In genomic region chr10:21843645-21844044, GRCh38 we compare ENCODE assay signal across 20 cellular contexts.
DNase-seq lines count a peak whose midpoint lies in the region; ATAC-seq and TF ChIP-seq lines count a peak whose summit lies in the region.
"Had no signal": no experiment of that assay in that cellular context is flagged by ENCODE, and none has a peak within 500 bp of the region (broad histone marks: within the 10 kb centered on the region; RNA-seq: fewer than 3 reads in every experiment).

No MANE protein-coding gene starts in this region.

- no peaks in the 10 kb centered on the region for H3K27me3 Mint-ChIP-seq in activated T-cell treated with anti-CD3 and anti-CD28 coated beads, Interleukin-2, amount 50 U/mL, for 24 hours
- peaks cover 0 to 4% (median 0%) of the 10 kb centered on the region in 3 donors for H3K27me3 Mint-ChIP-seq in immature natural killer cell (ENCODE audit: low read depth in 3 of 3)
- H3K27me3 Mint-ChIP-seq: B cell; CD4-positive, alpha-beta T cell had no signal

- H3K4me1 ChIP-seq in mammary epithelial cell (ENCODE audit: insufficient read depth, low read length) = no peaks in the 10 kb centered on the region
- no peaks in the 10 kb centered on the region for H3K4me1 ChIP-seq in breast epithelium
- H3K4me1 ChIP-seq: A549; BLaER1 treated with 17β-estradiol and CSF1 and Interleukin-3, amounts not matched to agents 10 nM and 100 nM; Caco-2 had no signal

- H3K27ac Mint-ChIP-seq in activated T-cell treated with anti-CD3 and anti-CD28 coated beads, Interleukin-2, amount 50 U/mL, for 24 hours = peak overlapping the region; percentile 55
- H3K27ac Mint-ChIP-seq in immature natural killer cell = peak overlapping the region in 4 of 6 donors; percentile 1 to 51 (median 16)
- H3K27ac Mint-ChIP-seq: B cell; CD4-positive, alpha-beta T cell; CD8-positive, alpha-beta T cell had no signal

- CTCF ChIA-PET in mammary epithelial cell (lab: Charles Lee; ENCODE audit: low non-redundant PET) = no interaction called here

- peaks cover 23% of the 10 kb centered on the region for H3K9me3 Mint-ChIP-seq in activated T-cell treated with anti-CD3 and anti-CD28 coated beads, Interleukin-2, amount 50 U/mL, for 24 hours
- H3K9me3 Mint-ChIP-seq in immature natural killer cell = peaks cover 0 to 18% (median 13%) of the 10 kb centered on the region in 6 donors

- H3K4me2 ChIP-seq in mammary epithelial cell (ENCODE audit: insufficient read depth, low read depth, low read length) = no peak overlapping the region
- H3K4me2 ChIP-seq: A549; BLaER1 treated with 17β-estradiol and CSF1 and Interleukin-3, amounts not matched to agents 10 nM and 100 nM had no signal

- no peaks in the 10 kb centered on the region for H3K27me3 ChIP-seq in mammary epithelial cell (ENCODE audit: insufficient read depth, low read length)
- no peaks in the 10 kb centered on the region for H3K27me3 ChIP-seq in breast epithelium
- H3K27me3 ChIP-seq: BLaER1 treated with 17β-estradiol and CSF1 and Interleukin-3, amounts not matched to agents 10 nM and 100 nM had no signal

- in situ Hi-C loops in mammary epithelial cell (cut with MboI; ENCODE audit: low sequenced_read_pairs in 2 of 2) = no loop called here

- dilution Hi-C loops in mammary epithelial cell (cut with HindIII; ENCODE audit: low sequenced_read_pairs) = no loop called here

- H2AFZ ChIP-seq in mammary epithelial cell (ENCODE audit: low read depth, low read length) = no peak overlapping the region

- H3K36me3 ChIP-seq in mammary epithelial cell (ENCODE audit: insufficient read depth, low read length) (no peaks in the 10 kb centered on the region), breast epithelium (no peaks in the 10 kb centered on the region)
- H3K36me3 ChIP-seq: BLaER1 treated with 17β-estradiol and CSF1 and Interleukin-3, amounts not matched to agents 10 nM and 100 nM had no signal

- H3K4me3 Mint-ChIP-seq in activated T-cell treated with anti-CD3 and anti-CD28 coated beads, Interleukin-2, amount 50 U/mL, for 24 hours = no peak overlapping the region
- H3K4me3 Mint-ChIP-seq in immature natural killer cell = no peak overlapping the region
- H3K4me3 Mint-ChIP-seq: B cell; CD4-positive, alpha-beta T cell; CD8-positive, alpha-beta T cell had no signal

- no peak overlapping the region for H3K4me3 ChIP-seq in mammary epithelial cell (replicated peaks in 1 of 3; ENCODE audit: insufficient read depth in 1 of 3, low read depth in 2 of 3, low read length in 3 of 3)
- no peak overlapping the region for H3K4me3 ChIP-seq in breast epithelium
- H3K4me3 ChIP-seq: A549; BLaER1 treated with 17β-estradiol and CSF1 and Interleukin-3, amounts not matched to agents 10 nM and 100 nM; GM12878 had no signal

- no peak for DNase-seq in activated T-cell treated with anti-CD3 and anti-CD28 coated beads, Interleukin-2, amount 50 U/mL, for 24 hours
- no peak for DNase-seq in activated T-cell treated with anti-CD3 and anti-CD28 coated beads, Interleukin-2, amount 50 U/mL, for 1 hour
- DNase-seq in mammary epithelial cell (peak; percentile 6), breast epithelium (ENCODE audit: low spot score in 2 of 2) (no peak), immature natural killer cell (no peak), GM10266 (ENCODE audit: extremely low spot score) (no peak)
- DNase-seq: AML-193; Caco-2; Calu3; CD4-positive, alpha-beta T cell; CD8-positive, alpha-beta T cell; DMS79 treated with DMSO at 0.1 percent for 48 hours; GF-D8 had no signal

- intact Hi-C loops in mammary epithelial cell (cut with micrococcal nuclease) (no loop called here), breast epithelium (cut with DNase I; ENCODE audit: low total_unique reads) (no loop called here)

- no peak for TF ChIP-seq POLR2A in breast epithelium (IDR thresholded peaks at IDR 0.05)

- peaks cover 63% of the 10 kb centered on the region for H3K36me3 Mint-ChIP-seq in activated T-cell treated with anti-CD3 and anti-CD28 coated beads, Interleukin-2, amount 50 U/mL, for 24 hours (ENCODE audit: low read depth)
- H3K36me3 Mint-ChIP-seq in immature natural killer cell = peaks cover 20 to 38% (median 24%) of the 10 kb centered on the region in 3 donors

- H3K27ac ChIP-seq in mammary epithelial cell (ENCODE audit: insufficient read depth, low read depth, low read length) (no peak overlapping the region), breast epithelium (no peak overlapping the region)
- H3K27ac ChIP-seq: 22Rv1; A549; BLaER1 treated with 17β-estradiol and CSF1 and Interleukin-3, amounts not matched to agents 10 nM and 100 nM; C4-2B had no signal

- no peaks in the 10 kb centered on the region for H3K79me2 ChIP-seq in mammary epithelial cell (ENCODE audit: insufficient read depth, low read length)

- no peak for TF ChIP-seq CTCF in mammary epithelial cell (conservative IDR thresholded peaks at IDR 0.05 in 1 of 2, IDR thresholded peaks at IDR 0.05 in 1 of 2; ENCODE audit: extremely low read depth in 1 of 2, insufficient read depth in 1 of 2, low read depth in 1 of 2, low read length in 2 of 2)
- TF ChIP-seq CTCF in breast epithelium (IDR thresholded peaks at IDR 0.05) = no peak
- TF ChIP-seq CTCF in GM10266 (IDR thresholded peaks at IDR 0.05; ENCODE audit: control insufficient read depth, insufficient read depth, low read depth, missing control alignments) = no peak

- no peak overlapping the region for H3K9ac ChIP-seq in mammary epithelial cell (ENCODE audit: insufficient read depth, low read length)
- H3K9ac ChIP-seq: BLaER1 treated with 17β-estradiol and CSF1 and Interleukin-3, amounts not matched to agents 10 nM and 100 nM had no signal

- H3K9me3 ChIP-seq in mammary epithelial cell (replicated peaks; ENCODE audit: insufficient read depth, low read length) (no peaks in the 10 kb centered on the region), breast epithelium (no peaks in the 10 kb centered on the region)

- no peaks in the 10 kb centered on the region for H4K20me1 ChIP-seq in mammary epithelial cell (ENCODE audit: insufficient read depth, low read length)
- H4K20me1 ChIP-seq: BLaER1 treated with 17β-estradiol and CSF1 and Interleukin-3, amounts not matched to agents 10 nM and 100 nM had no signal

- 100% methylated on average over 1 of the region's 1 CpG for WGBS in mammary epithelial cell (ENCODE audit: low coverage, missing lambda C conversion rate)

- BruUV-seq in mammary epithelial cell (replicated peaks; lab: Mats Ljungman, UMichigan) = no TSS peak

- no peak for ATAC-seq in HG03108 (IDR thresholded peaks at IDR 0.05; ENCODE audit: unreplicated experiment)
- ATAC-seq: A549; CD8-positive, alpha-beta T cell; GM12878 had no signal

- peaks cover 3% of the 10 kb centered on the region for H3K4me1 Mint-ChIP-seq in activated T-cell treated with anti-CD3 and anti-CD28 coated beads, Interleukin-2, amount 50 U/mL, for 24 hours (ENCODE audit: low read depth)
- peaks cover 21 to 42% of the 10 kb centered on the region in 2 donors for H3K4me1 Mint-ChIP-seq in immature natural killer cell
- H3K4me1 Mint-ChIP-seq: B cell had no signal
